19 cellular contexts compared by ENCODE assay signal in genomic region chr14:103753809-103754208, GRCh38.
"Had no signal": no experiment of that assay in that cellular context is flagged by ENCODE, and none has a peak within 500 bp of the region (broad histone marks: within the 10 kb centered on the region; RNA-seq: fewer than 3 reads in every experiment).

No MANE protein-coding gene starts in this region.

- H3K36me3 ChIP-seq: thoracic aorta had no signal

- H3K4me1 ChIP-seq: lower lobe of right lung, psoas muscle, right lobe of liver had no signal

- H3K9me3 Mint-ChIP-seq: dendritic cell treated with granulocyte-macrophage colony-stimulating factor and Interleukin-4, amounts not matched to agents 40 ng/mL and 50 ng/mL, for 4 days; effector memory CD8-positive, alpha-beta T cell; immature natural killer cell; memory B cell; naive B cell; nephron; stimulated activated naive B cell treated with anti-CD40 and anti-IgM and Interleukin-4, amounts not matched to agents 10 μg/mL and 1 μg/mL and 100 μg/mL, for 72 hours; stimulated activated naive CD8-positive, alpha-beta T cell treated with anti-CD3 and anti-CD28 coated beads, Interleukin-15, amount 100 ng/mL, for 72 hours had no signal

- H3K27me3 Mint-ChIP-seq: dendritic cell treated with granulocyte-macrophage colony-stimulating factor and Interleukin-4, amounts not matched to agents 40 ng/mL and 50 ng/mL, for 4 days; effector memory CD8-positive, alpha-beta T cell; memory B cell; naive B cell; stimulated activated naive B cell treated with anti-CD40 and anti-IgM and Interleukin-4, amounts not matched to agents 10 μg/mL and 1 μg/mL and 100 μg/mL, for 72 hours; stimulated activated naive CD8-positive, alpha-beta T cell treated with anti-CD3 and anti-CD28 coated beads, Interleukin-15, amount 100 ng/mL, for 72 hours had no signal

- H3K4me1 Mint-ChIP-seq: immature natural killer cell; memory B cell; naive B cell; nephron; stimulated activated naive B cell treated with anti-CD40 and anti-IgM and Interleukin-4, amounts not matched to agents 10 μg/mL and 1 μg/mL and 100 μg/mL, for 72 hours had no signal

- H3K27ac Mint-ChIP-seq: dendritic cell treated with granulocyte-macrophage colony-stimulating factor and Interleukin-4, amounts not matched to agents 40 ng/mL and 50 ng/mL, for 4 days; effector memory CD8-positive, alpha-beta T cell; immature natural killer cell; memory B cell; naive B cell; nephron; stimulated activated naive B cell treated with anti-CD40 and anti-IgM and Interleukin-4, amounts not matched to agents 10 μg/mL and 1 μg/mL and 100 μg/mL, for 72 hours had no signal

- H3K4me3 ChIP-seq: esophagus squamous epithelium, left ventricle myocardium inferior, lower lobe of right lung, psoas muscle, right lobe of liver, thoracic aorta, transverse colon had no signal

- H3K9me3 ChIP-seq: esophagus squamous epithelium, left ventricle myocardium inferior, lower lobe of right lung, psoas muscle, right lobe of liver, thoracic aorta, transverse colon had no signal

- H3K4me3 Mint-ChIP-seq: dendritic cell treated with granulocyte-macrophage colony-stimulating factor and Interleukin-4, amounts not matched to agents 40 ng/mL and 50 ng/mL, for 4 days; effector memory CD8-positive, alpha-beta T cell; immature natural killer cell; memory B cell; naive B cell; nephron; stimulated activated naive B cell treated with anti-CD40 and anti-IgM and Interleukin-4, amounts not matched to agents 10 μg/mL and 1 μg/mL and 100 μg/mL, for 72 hours; stimulated activated naive CD8-positive, alpha-beta T cell treated with anti-CD3 and anti-CD28 coated beads, Interleukin-15, amount 100 ng/mL, for 72 hours had no signal

- DNase-seq: effector memory CD8-positive, alpha-beta T cell; esophagus squamous epithelium; immature natural killer cell; left ventricle myocardium inferior; lower lobe of right lung; naive B cell; psoas muscle; retina; right lobe of liver; stimulated activated CD4-positive, alpha-beta T cell treated with anti-CD3 and anti-CD28 coated beads, Interleukin-15, amount 100 ng/mL, for 24 hours; stimulated activated CD4-positive, alpha-beta T cell treated with anti-CD3 and anti-CD28 coated beads, Interleukin-1b, Interleukin-23, amount 100 ng/mL, for 48 hours; stimulated activated CD4-positive, alpha-beta T cell treated with anti-CD3 and anti-CD28 coated beads, Interleukin-4, amount 100 ng/mL, for 24 hours; stimulated activated naive B cell treated with anti-CD40 and anti-IgM and Interleukin-4, amounts not matched to agents 10 μg/mL and 1 μg/mL and 100 μg/mL, for 72 hours; stimulated activated naive CD8-positive, alpha-beta T cell treated with anti-CD3 and anti-CD28 coated beads, Interleukin-15, amount 100 ng/mL, for 72 hours; transverse colon had no signal

- ATAC-seq: effector memory CD8-positive, alpha-beta T cell; lower lobe of right lung; psoas muscle; right lobe of liver; stimulated activated naive B cell treated with anti-CD40 and anti-IgM and Interleukin-4, amounts not matched to agents 10 μg/mL and 1 μg/mL and 100 μg/mL, for 72 hours; stimulated activated naive CD8-positive, alpha-beta T cell treated with anti-CD3 and anti-CD28 coated beads, Interleukin-15, amount 100 ng/mL, for 72 hours had no signal

- H3K27me3 ChIP-seq: esophagus squamous epithelium, right lobe of liver, transverse colon had no signal
